In genomic region chr10:102422586-102423129, GRCh38 we compare ENCODE assay signal across 1 cellular context.
A peak's percentile ranks its signal among the peaks of the same experiment; 100 is the strongest.
TF ChIP-seq lines count a peak whose summit lies in the region.

No MANE protein-coding gene starts in this region.

TF ChIP-seq in SK-N-SH, 30 proteins besides CTCF, POLR2A, EP300 and RAD21 (continued from another document):
- TF ChIP-seq, protein P1, sequence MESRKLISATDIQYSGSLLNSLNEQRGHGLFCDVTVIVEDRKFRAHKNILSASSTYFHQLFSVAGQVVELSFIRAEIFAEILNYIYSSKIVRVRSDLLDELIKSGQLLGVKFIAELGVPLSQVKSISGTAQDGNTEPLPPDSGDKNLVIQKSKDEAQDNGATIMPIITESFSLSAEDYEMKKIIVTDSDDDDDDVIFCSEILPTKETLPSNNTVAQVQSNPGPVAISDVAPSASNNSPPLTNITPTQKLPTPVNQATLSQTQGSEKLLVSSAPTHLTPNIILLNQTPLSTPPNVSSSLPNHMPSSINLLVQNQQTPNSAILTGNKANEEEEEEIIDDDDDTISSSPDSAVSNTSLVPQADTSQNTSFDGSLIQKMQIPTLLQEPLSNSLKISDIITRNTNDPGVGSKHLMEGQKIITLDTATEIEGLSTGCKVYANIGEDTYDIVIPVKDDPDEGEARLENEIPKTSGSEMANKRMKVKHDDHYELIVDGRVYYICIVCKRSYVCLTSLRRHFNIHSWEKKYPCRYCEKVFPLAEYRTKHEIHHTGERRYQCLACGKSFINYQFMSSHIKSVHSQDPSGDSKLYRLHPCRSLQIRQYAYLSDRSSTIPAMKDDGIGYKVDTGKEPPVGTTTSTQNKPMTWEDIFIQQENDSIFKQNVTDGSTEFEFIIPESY (IDR thresholded peaks at IDR 0.05; ENCODE audit: borderline replicate concordance, low read depth): peak; percentile 83; the same call in 1 of the 2 replicates
- TF ChIP-seq TAF1 (IDR thresholded peaks at IDR 0.05; ENCODE audit: borderline replicate concordance, low read depth, low read length): no peak
- TF ChIP-seq MAX (IDR thresholded peaks at IDR 0.05; ENCODE audit: low read depth): peak; percentile 78
- TF ChIP-seq MXI1 (IDR thresholded peaks at IDR 0.05; ENCODE audit: low read depth, low read length): peak; percentile 84
- TF ChIP-seq RFX5 (IDR thresholded peaks at IDR 0.05; ENCODE audit: low read length): no peak; the same call in 1 of the 2 replicates
- no peak for TF ChIP-seq NRF1 (IDR thresholded peaks at IDR 0.05; ENCODE audit: low read depth, low read length)
- TF ChIP-seq, protein P2, sequence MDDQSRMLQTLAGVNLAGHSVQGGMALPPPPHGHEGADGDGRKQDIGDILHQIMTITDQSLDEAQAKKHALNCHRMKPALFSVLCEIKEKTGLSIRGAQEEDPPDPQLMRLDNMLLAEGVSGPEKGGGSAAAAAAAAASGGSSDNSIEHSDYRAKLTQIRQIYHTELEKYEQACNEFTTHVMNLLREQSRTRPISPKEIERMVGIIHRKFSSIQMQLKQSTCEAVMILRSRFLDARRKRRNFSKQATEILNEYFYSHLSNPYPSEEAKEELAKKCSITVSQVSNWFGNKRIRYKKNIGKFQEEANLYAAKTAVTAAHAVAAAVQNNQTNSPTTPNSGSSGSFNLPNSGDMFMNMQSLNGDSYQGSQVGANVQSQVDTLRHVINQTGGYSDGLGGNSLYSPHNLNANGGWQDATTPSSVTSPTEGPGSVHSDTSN (IDR thresholded peaks at IDR 0.05): no peak
- TF ChIP-seq EZH2phosphoT487 (IDR thresholded peaks at IDR 0.05; ENCODE audit: borderline replicate concordance, low read depth): no peak
- no peak for TF ChIP-seq NFIC (IDR thresholded peaks at IDR 0.05; ENCODE audit: borderline replicate concordance)
- no peak for TF ChIP-seq POLR2AphosphoS5 (IDR thresholded peaks at IDR 0.05; ENCODE audit: low read depth, low read length)
- TF ChIP-seq, protein P3, sequence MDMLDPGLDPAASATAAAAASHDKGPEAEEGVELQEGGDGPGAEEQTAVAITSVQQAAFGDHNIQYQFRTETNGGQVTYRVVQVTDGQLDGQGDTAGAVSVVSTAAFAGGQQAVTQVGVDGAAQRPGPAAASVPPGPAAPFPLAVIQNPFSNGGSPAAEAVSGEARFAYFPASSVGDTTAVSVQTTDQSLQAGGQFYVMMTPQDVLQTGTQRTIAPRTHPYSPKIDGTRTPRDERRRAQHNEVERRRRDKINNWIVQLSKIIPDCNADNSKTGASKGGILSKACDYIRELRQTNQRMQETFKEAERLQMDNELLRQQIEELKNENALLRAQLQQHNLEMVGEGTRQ (IDR thresholded peaks at IDR 0.05; ENCODE audit: borderline replicate concordance, low read depth, low read length): no peak
- TF ChIP-seq FOSL2 (IDR thresholded peaks at IDR 0.05; ENCODE audit: borderline replicate concordance, low read depth): no peak
- TF ChIP-seq FOXM1 (IDR thresholded peaks at IDR 0.05; ENCODE audit: low read depth): no peak
- no peak for TF ChIP-seq IRF3 (IDR thresholded peaks at IDR 0.05; ENCODE audit: low read depth, low read length)
- no peak for TF ChIP-seq SIN3A (IDR thresholded peaks at IDR 0.05; ENCODE audit: borderline replicate concordance, low read depth, low read length)
